ENCODE assay signal across 16 cellular contexts in the genomic region with DNA sequence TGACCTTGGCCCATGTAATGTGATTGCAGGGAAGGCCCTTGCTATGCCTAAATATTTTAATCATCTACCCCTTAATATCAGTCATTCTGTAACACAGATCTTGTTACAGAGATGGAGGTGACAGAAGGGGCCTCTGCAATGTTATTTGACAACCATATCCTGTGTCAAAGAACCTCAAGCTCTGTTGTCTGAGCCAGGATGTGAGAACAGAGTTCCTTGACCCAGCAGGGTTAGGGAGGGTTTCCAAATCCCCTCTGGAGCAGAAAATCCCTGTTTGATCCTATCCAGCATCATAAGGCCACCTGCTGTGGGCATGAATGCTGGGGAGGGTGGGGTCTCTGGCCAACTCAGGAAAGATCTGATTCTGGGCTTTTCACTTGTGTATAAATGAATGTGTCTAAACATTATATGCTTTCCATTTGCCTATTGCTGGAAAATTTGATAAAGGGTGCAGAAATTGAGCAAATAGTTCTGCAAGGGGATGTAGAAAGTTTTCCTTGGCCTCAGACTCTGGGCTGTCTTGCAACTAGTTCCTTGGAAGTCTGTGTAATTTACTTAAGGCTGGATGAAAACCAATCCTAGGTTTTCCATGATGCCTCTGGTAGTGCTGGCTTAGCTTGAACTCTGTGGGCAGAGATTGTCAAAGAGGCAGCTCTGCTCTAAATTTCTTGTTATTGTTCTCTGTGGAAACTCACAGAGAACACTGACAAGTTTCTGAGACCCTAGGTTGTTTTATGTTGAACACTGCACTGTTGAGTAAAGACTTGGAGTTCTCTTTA.
"Had no signal": no experiment of that assay in that cellular context is flagged by ENCODE, and none has a peak within 500 bp of the region (broad histone marks: within the 10 kb centered on the region; RNA-seq: fewer than 3 reads in every experiment).

No MANE protein-coding gene starts in this region.

- FAIRE-seq: astrocyte, islet of Langerhans, pancreas had no signal

- H3K27me3 ChIP-seq: pancreas, upper lobe of left lung had no signal

- H3K9me3 ChIP-seq: pancreas, upper lobe of left lung had no signal

- H3K36me3 ChIP-seq: pancreas, upper lobe of left lung had no signal

- H3K4me1 ChIP-seq: pancreas, upper lobe of left lung had no signal

- DNase-seq: activated CD4-positive, alpha-beta memory T cell treated with anti-CD3 and anti-CD28 coated beads for 36 hours; activated gamma-delta T cell treated with Interleukin-2 at 50 U/mL for 16 hours; activated naive CD8-positive, alpha-beta T cell treated with anti-CD3 and anti-CD28 coated beads, Interleukin-2, amount 10 ng/mL, durations not matched to agents 7 days and 5 days; activated T-cell treated with anti-CD3 and anti-CD28 coated beads, Interleukin-2, amount 50 U/mL, for 48 hours; caudate nucleus; effector memory CD8-positive, alpha-beta T cell; mesendoderm; pancreas; substantia nigra; T-cell; upper lobe of left lung had no signal

- H3K4me3 ChIP-seq: pancreas, SK-N-MC, upper lobe of left lung had no signal

- H3K27ac ChIP-seq: epithelial cell of prostate, pancreas, SK-N-MC, upper lobe of left lung, VCaP had no signal
